ENCODE assay signal across 18 cellular contexts in genomic region chr2:10411557-10411956, GRCh38.
"Had no signal": no experiment of that assay in that cellular context is flagged by ENCODE, and none has a peak within 500 bp of the region (broad histone marks: within the 10 kb centered on the region; RNA-seq: fewer than 3 reads in every experiment).

No MANE protein-coding gene starts in this region.

- H3K36me3 ChIP-seq: adrenal gland, gastrocnemius medialis, thoracic aorta, WERI-Rb-1 had no signal

- H3K4me2 ChIP-seq: smooth muscle cell had no signal

- H3K9me3 Mint-ChIP-seq: activated naive CD4-positive, alpha-beta T cell treated with anti-CD3 and anti-CD28 coated beads, Interleukin-2, amount 50 U/mL, for 72 hours had no signal

- H3K4me3 ChIP-seq: adrenal gland, gastrocnemius medialis, left lung, smooth muscle cell, thoracic aorta, upper lobe of right lung had no signal

- FAIRE-seq: astrocyte, bronchial epithelial cell had no signal

- ATAC-seq: activated naive CD4-positive, alpha-beta T cell treated with anti-CD3 and anti-CD28 coated beads, Interleukin-2, amount 50 U/mL, for 72 hours; gastrocnemius medialis; left lung; upper lobe of right lung had no signal

- H3K27me3 ChIP-seq: adrenal gland, gastrocnemius medialis, left lung, upper lobe of right lung had no signal

- DNase-seq: activated CD4-positive, alpha-beta T cell treated with anti-CD3 and anti-CD28 coated beads, Interleukin-2, amount 50 U/mL, for 4 hours; activated gamma-delta T cell treated with Interleukin-2 at 50 U/mL for 16 hours; cerebellar nuclear complex; cortex of kidney; effector CD4-positive, alpha-beta T cell; gastrocnemius medialis; head of caudate nucleus; left lung; mammary epithelial cell; stimulated activated CD4-positive, alpha-beta T cell treated with anti-CD3 and anti-CD28 coated beads, Interleukin-4, amount 100 ng/mL, for 1 hour; upper lobe of right lung; WERI-Rb-1 had no signal

- H3K9me3 ChIP-seq: adrenal gland, gastrocnemius medialis, left lung, thoracic aorta, upper lobe of right lung had no signal

- H3K27ac ChIP-seq: adrenal gland, gastrocnemius medialis, thoracic aorta, upper lobe of right lung, WERI-Rb-1 had no signal
